Comparison of ENCODE assay signal across 8 cellular contexts in genomic region chr17:57106107-57106835, GRCh38. TPM values are rescaled to one million over a fixed set of nuclear protein-coding genes. Genes with fewer than 3 reads are reported as not detected.
DNase-seq lines count a peak whose midpoint lies in the region; ATAC-seq and TF ChIP-seq lines count a peak whose summit lies in the region.

No MANE protein-coding gene starts in this region.

- no peak overlapping the region for H3K9ac ChIP-seq in mesendoderm (ENCODE audit: low read length)

- intact Hi-C loops in breast epithelium (cut with DNase I; ENCODE audit: low total_unique reads), result loop anchor here (2.0 kb wide), 1 partner anchor 57 kb away; no protein-coding TSS in a partner anchor

- H2BK5ac ChIP-seq in mesendoderm (ENCODE audit: low read length), result no peak overlapping the region

- H4K20me1 ChIP-seq in DOHH2 (ENCODE audit: control insufficient read depth, insufficient read depth, low read depth, low read length), result peaks cover 18% of the 10 kb centered on the region

- H3K36me3 ChIP-seq in DOHH2 (ENCODE audit: control insufficient read depth, low read length), result peaks cover 47% of the 10 kb centered on the region
- H3K36me3 ChIP-seq in breast epithelium, result no peaks in the 10 kb centered on the region
- H3K36me3 ChIP-seq in mesendoderm (ENCODE audit: control insufficient read depth, insufficient read depth, low read length), result no peaks in the 10 kb centered on the region

- no peak overlapping the region for H3K18ac ChIP-seq in mesendoderm (ENCODE audit: low read length)

- H3K9me3 ChIP-seq in DOHH2 (ENCODE audit: control insufficient read depth, insufficient read depth, low read length), result no peaks in the 10 kb centered on the region
- no peaks in the 10 kb centered on the region for H3K9me3 ChIP-seq in breast epithelium

- H3K56ac ChIP-seq in mesendoderm (ENCODE audit: low read length), result peak overlapping the region; percentile 10

- no peak for DNase-seq in breast epithelium (ENCODE audit: low spot score in 2 of 2)
- DNase-seq in mesendoderm, result peak; percentile 47
- DNase-seq in amniotic stem cell (lab: John Stamatoyannopoulos, UW), result no peak
- DNase-seq in activated CD4-positive, alpha-beta T cell treated with anti-CD3 and anti-CD28 coated beads, Interleukin-2, amount 50 U/mL, for 4 hours, result no peak
- DNase-seq in medulla oblongata (ENCODE audit: extremely low spot score), result no peak

- no peak overlapping the region for H3K4ac ChIP-seq in mesendoderm (ENCODE audit: low read depth, low read length)

- H3K27ac ChIP-seq in DOHH2 (ENCODE audit: low read depth, low read length) (no peak overlapping the region), breast epithelium (peak overlapping the region; percentile 76 to 87), mesendoderm (ENCODE audit: low read depth, low read length) (no peak overlapping the region)

- H3K4me3 ChIP-seq in DOHH2 (ENCODE audit: low read length), result no peak overlapping the region
- no peak overlapping the region for H3K4me3 ChIP-seq in breast epithelium
- no peak overlapping the region for H3K4me3 ChIP-seq in mesendoderm (ENCODE audit: low read length)

- H3K4me1 ChIP-seq in DOHH2 (ENCODE audit: control insufficient read depth, low read length), result no peaks in the 10 kb centered on the region
- peaks cover 0 to 31% of the 10 kb centered on the region in 2 donors for H3K4me1 ChIP-seq in breast epithelium
- peaks cover 5% of the 10 kb centered on the region for H3K4me1 ChIP-seq in mesendoderm (ENCODE audit: control insufficient read depth, low read depth, low read length)

- H3K9me2 ChIP-seq in DOHH2 (replicated peaks; ENCODE audit: control insufficient read depth, low read length), result no peaks in the 10 kb centered on the region

- H3F3A ChIP-seq in DOHH2 (ENCODE audit: control insufficient read depth, insufficient read depth), result no peaks in the 10 kb centered on the region

- H3K23ac ChIP-seq in mesendoderm (ENCODE audit: low read length), result no peak overlapping the region

- H2BK15ac ChIP-seq in mesendoderm (replicated peaks; ENCODE audit: low read depth), result no peak overlapping the region

- peaks cover 83% of the 10 kb centered on the region for H3K79me2 ChIP-seq in DOHH2 (ENCODE audit: control insufficient read depth, low read length)
- peaks cover 18% of the 10 kb centered on the region for H3K79me2 ChIP-seq in mesendoderm (ENCODE audit: control insufficient read depth, insufficient read depth, low read length)

- no CpG with 5 or more reads among the region's 17 CpGs for WGBS in mesendoderm (ENCODE audit: extremely low coverage, insufficient coverage, low lambda C conversion rate)

- no peak overlapping the region for H4K8ac ChIP-seq in mesendoderm (ENCODE audit: low read depth, low read length)

- no peak for TF ChIP-seq POLR2A in breast epithelium (IDR thresholded peaks at IDR 0.05)

- no peak overlapping the region for H2AK5ac ChIP-seq in mesendoderm (ENCODE audit: low read length)

- no peak overlapping the region for H4K5ac ChIP-seq in mesendoderm (ENCODE audit: low read length)

- no peak for ATAC-seq in GM18861 (IDR thresholded peaks at IDR 0.05; ENCODE audit: unreplicated experiment)

- H3K79me1 ChIP-seq in mesendoderm (ENCODE audit: low read length), result peaks cover 21% of the 10 kb centered on the region

- TF ChIP-seq CTCF in DOHH2 (IDR thresholded peaks at IDR 0.05; ENCODE audit: low read depth, low read length, poor library complexity, severe bottlenecking), result peak; percentile 41
- TF ChIP-seq CTCF in LNCAP (IDR thresholded peaks at IDR 0.05), result peak; percentile 51; the same call in 1 of the 2 replicates
- no peak for TF ChIP-seq CTCF in breast epithelium (IDR thresholded peaks at IDR 0.05)

- H3K27me3 ChIP-seq in DOHH2 (ENCODE audit: control insufficient read depth, low read length) (no peaks in the 10 kb centered on the region), breast epithelium (no peaks in the 10 kb centered on the region), mesendoderm (ENCODE audit: insufficient read depth, low read length, poor library complexity) (no peaks in the 10 kb centered on the region)

- H2BK120ac ChIP-seq in mesendoderm (ENCODE audit: low read depth, low read length), result no peak overlapping the region

- H3K4me2 ChIP-seq in DOHH2 (ENCODE audit: low read length) (no peak overlapping the region), mesendoderm (ENCODE audit: low read length) (no peak overlapping the region)

RNA-seq across cellular contexts. Expression of gene AKAP1, which starts 21.2 kb away (rescaled TPM):
- total RNA-seq in breast epithelium, result 10 to 100 TPM; 38.1 to 87.7 (median 63.9) TPM
- polyA plus RNA-seq in mesendoderm (2013, experiment 1 of 2), result 32.9 TPM
- 34.0 TPM for polyA plus RNA-seq in mesendoderm (2013, experiment 2 of 2)

Comparison
In these comparisons a context has a peak if more than half of its experiments do, and no peak if none do; other contexts are left out.
1. H3K27ac ChIP-seq: peak in breast epithelium (2 of 2); none in DOHH2 (single experiment) and mesendoderm (single experiment).
2. CTCF ChIP-seq: peak in DOHH2 (single experiment) and LNCAP (single experiment); none in breast epithelium (0 of 3).